ENCODE assay signal across 22 cellular contexts in genomic region chr9:109314011-109314531, GRCh38. TPM values are rescaled to one million over a fixed set of nuclear protein-coding genes. Genes with fewer than 3 reads are reported as not detected.
A peak's percentile ranks its signal among the peaks of the same experiment; 100 is the strongest.
DNase-seq lines count a peak whose midpoint lies in the region; ATAC-seq, FAIRE-seq and TF ChIP-seq lines count a peak whose summit lies in the region.
"Had no signal": no experiment of that assay in that cellular context is flagged by ENCODE, and none has a peak within 500 bp of the region (broad histone marks: within the 10 kb centered on the region; RNA-seq: fewer than 3 reads in every experiment).

No MANE protein-coding gene starts in this region.

- FAIRE-seq in HepG2 (lab: Jason Lieb, UNC), result peak; percentile 66
- FAIRE-seq: endometrium had no signal

- H3K36me3 ChIP-seq in HepG2 (replicated peaks in 1 of 2; ENCODE audit: control insufficient read depth in 1 of 2, insufficient read depth in 2 of 2, low read length in 2 of 2) (no peaks in the 10 kb centered on the region), transverse colon (no peaks in the 10 kb centered on the region)
- H3K36me3 ChIP-seq: ovary had no signal

- TF ChIP-seq EP300 in HepG2 (IDR thresholded peaks at IDR 0.05; ENCODE audit: low read depth in 2 of 2, low read length in 2 of 2) (peak in 1 of 2 experiments; percentile 28; a peak in 1 of 4 replicates), HepG2 (CRISPR knock-in tag; IDR thresholded peaks at IDR 0.05; ENCODE audit: borderline replicate concordance) (no peak), transverse colon (IDR thresholded peaks at IDR 0.05; ENCODE audit: low read depth) (no peak)

- H3K9me3 ChIP-seq in HepG2 (ENCODE audit: low read length), result no peaks in the 10 kb centered on the region
- no peaks in the 10 kb centered on the region for H3K9me3 ChIP-seq in transverse colon
- H3K9me3 ChIP-seq: ovary had no signal

- H4K20me1 ChIP-seq in HepG2 (ENCODE audit: insufficient read depth, low read length), result no peaks in the 10 kb centered on the region

- H3K4me2 ChIP-seq in HepG2 (ENCODE audit: low read depth, low read length), result peak overlapping the region; percentile 72

- H3K27ac ChIP-seq in HepG2 (ENCODE audit: extremely low read length, insufficient read depth, low read length), result peak overlapping the region; percentile 53
- peak overlapping the region; percentile 7 to 81 (median 60) for H3K27ac ChIP-seq in transverse colon
- H3K27ac ChIP-seq: 22Rv1, GM23248, ovary had no signal

- no peaks in the 10 kb centered on the region for H3K27me3 ChIP-seq in HepG2 (ENCODE audit: control insufficient read depth in 1 of 2, insufficient read depth in 2 of 2, low read length in 2 of 2)
- peaks cover 12% of the 10 kb centered on the region for H3K27me3 ChIP-seq in transverse colon
- H3K27me3 ChIP-seq: ovary had no signal

- TF ChIP-seq POLR2A in HepG2 (IDR thresholded peaks at IDR 0.05; ENCODE audit: insufficient read depth in 1 of 2, low read depth in 2 of 2, low read length in 2 of 2) (no peak), transverse colon (IDR thresholded peaks at IDR 0.05) (peak; percentile 30)

- intact Hi-C loops in HepG2 (cut with micrococcal nuclease; ENCODE audit: unreplicated experiment) (loop anchor here (2.0 kb wide), 1 partner anchor 121 kb away; no protein-coding TSS in a partner anchor), transverse colon (cut with DNase I; ENCODE audit: low total_unique reads) (loop anchor here (10.0 kb wide), 1 partner anchor 379 kb away; the partner anchor contains the start of genes ABITRAM and ELP1)

- POLR2A ChIA-PET in HepG2 (lab: Yijun Ruan, JAX), result interaction anchor here (0.5 to 1.6 kb wide), 3 partner anchors 13 to 64 kb away, joined by 4 to 5 read pairs (median 5); no protein-coding TSS in a partner anchor

- peak overlapping the region; percentile 7 to 54 (median 27); a peak in 5 of 6 replicates for H3K4me3 ChIP-seq in HepG2 (replicated peaks in 1 of 3; ENCODE audit: insufficient read depth in 1 of 3, low read depth in 2 of 3, low read length in 3 of 3)
- H3K4me3 ChIP-seq in transverse colon, result no peak overlapping the region
- H3K4me3 ChIP-seq: GM23248, ovary had no signal

- H3K79me2 ChIP-seq in HepG2 (ENCODE audit: insufficient read depth, low read length), result peaks cover 85% of the 10 kb centered on the region

- in situ Hi-C loops in HepG2 (cut with HindIII; ENCODE audit: extremely low pct_ligation_motif_present, low pct_unique_long_range_greater_than_20kb) (no loop called here), transverse colon (cut with MboI; ENCODE audit: low pct_ligation_motif_present in 1 of 4, low pct_unique_long_range_greater_than_20kb in 1 of 4, low sequenced_read_pairs in 3 of 4) (no loop called here)

- no TSS peak for BruUV-seq in HepG2 (replicated peaks; lab: Mats Ljungman, UMichigan)

- peaks cover 99% of the 10 kb centered on the region for H3K4me1 ChIP-seq in HepG2 (ENCODE audit: insufficient read depth, low read length)
- peaks cover 20 to 79% (median 50%) of the 10 kb centered on the region in 4 donors for H3K4me1 ChIP-seq in transverse colon

- DNase-seq in DMS 273 (lab: John Stamatoyannopoulos, UW; ENCODE audit: unreplicated experiment), result peak; percentile 38
- no peak for DNase-seq in DMS 273 treated with DMSO at 0.1 percent for 48 hours (lab: John Stamatoyannopoulos, UW)
- DNase-seq in SW480 (ENCODE audit: low spot score), result peak; percentile 57
- DNase-seq in HepG2 (ENCODE audit: low spot score), result peak; percentile 68
- DNase-seq in transverse colon, result peak; percentile 42
- no peak for DNase-seq in SHP77 treated with DMSO at 0.1 percent for 48 hours (lab: John Stamatoyannopoulos, UW)
- DNase-seq: activated CD4-positive, CD25-positive, alpha-beta regulatory T cell treated with anti-CD3 and anti-CD28 coated beads, Interleukin-2, amount 50 U/mL, for 72 hours; activated CD8-positive, alpha-beta memory T cell treated with anti-CD3 and anti-CD28 coated beads, Interleukin-2, amount 50 U/mL, for 4 hours; caudate nucleus; foreskin fibroblast; GM23248; NCI-H1105; NCI-H226; ovary; stimulated activated naive CD4-positive, alpha-beta T cell treated with Interleukin-2 at 50 U/mL for 16 hours; T-helper 1 cell had no signal

- CTCF ChIA-PET in HepG2 (lab: Yijun Ruan, JAX; ENCODE audit: low intra/inter-chr PET ratio, low total read pairs), result no interaction called here

- WGBS in HepG2 (ENCODE audit: low lambda C conversion rate), result 8% methylated on average over 13 of the region's 13 CpGs
- 46 to 66% methylated on average over 10 to 13 of the region's 13 CpGs for WGBS in transverse colon (ENCODE audit: low coverage in 1 of 2), 2 donors

- ATAC-seq in HepG2, result peak; percentile 78
- ATAC-seq in HG02938 (IDR thresholded peaks at IDR 0.05; ENCODE audit: unreplicated experiment), result no peak
- no peak for ATAC-seq in GM21423 (IDR thresholded peaks at IDR 0.05; ENCODE audit: unreplicated experiment)

- no peak for TF ChIP-seq RAD21 in HepG2 (CRISPR knock-in tag; IDR thresholded peaks at IDR 0.05)

- TF ChIP-seq CTCF in HepG2 (CRISPR knock-in tag; IDR thresholded peaks at IDR 0.05), result no peak
- TF ChIP-seq CTCF in transverse colon (IDR thresholded peaks at IDR 0.05), result no peak

- peak overlapping the region; percentile 18 for H3K9ac ChIP-seq in HepG2 (ENCODE audit: insufficient read depth, low read depth, low read length)
- H3K9ac ChIP-seq: GM23248 had no signal

- H2AFZ ChIP-seq in HepG2 (ENCODE audit: low read length), result no peak overlapping the region
- H2AFZ ChIP-seq: GM23248 had no signal

TF ChIP-seq in HepG2, 621 proteins besides CTCF, POLR2A, EP300 and RAD21 (continues in another document):
- no peak for TF ChIP-seq SNAPC4 (CRISPR knock-in tag; IDR thresholded peaks at IDR 0.05)

RNA-seq across cellular contexts. Expression of gene EPB41L4B, which starts 6.8 kb away (rescaled TPM):
- total RNA-seq in HepG2 (2016; rRNA removed; fragmentation: Illumina TruSeq; extraction: Trizol), result 22.1 and 25.7 TPM in 2 replicates
- total RNA-seq in HepG2 (2016; cell fraction: cytosol; rRNA removed; fragmentation: Illumina TruSeq; extraction: Trizol; ENCODE audit: low read depth), result 6.6 and 7.8 TPM in 2 replicates
- total RNA-seq in HepG2 (2016; cell fraction: insoluble cytoplasmic fraction; rRNA removed; fragmentation: Illumina TruSeq; extraction: Trizol), result 22.0 TPM in 2 replicates
- 24.1 and 27.0 TPM in 2 replicates for total RNA-seq in HepG2 (2016; cell fraction: membrane; rRNA removed; fragmentation: Illumina TruSeq; extraction: Trizol)
- total RNA-seq in HepG2 (2016; cell fraction: nucleus; rRNA removed; fragmentation: Illumina TruSeq; extraction: Trizol), result 16.1 and 18.9 TPM in 2 replicates
- polyA plus RNA-seq in HepG2 (2011; rRNA removed), result 15.1 and 17.6 TPM in 2 replicates
- polyA plus RNA-seq in HepG2 (2011; cell fraction: cytosol; rRNA removed), result 8.9 and 12.7 TPM in 2 replicates
- polyA plus RNA-seq in HepG2 (2011; cell fraction: nucleus; rRNA removed), result 8.2 and 9.7 TPM in 2 replicates
- polyA plus RNA-seq in HepG2 (2012), result 15.0 and 16.1 TPM in 2 replicates
- 7.5 and 8.4 TPM in 2 replicates for polyA plus RNA-seq in HepG2 (2016; cell fraction: cytosol; fragmentation: Illumina TruSeq; extraction: Trizol; ENCODE audit: low read depth)
- 26.8 and 28.4 TPM in 2 replicates for polyA plus RNA-seq in HepG2 (2016; cell fraction: insoluble cytoplasmic fraction; fragmentation: Illumina TruSeq; extraction: Trizol; ENCODE audit: low read depth)
- 20.6 and 23.6 TPM in 2 replicates for polyA plus RNA-seq in HepG2 (2016; cell fraction: membrane; fragmentation: Illumina TruSeq; extraction: Trizol; ENCODE audit: low read depth)
- polyA plus RNA-seq in HepG2 (2016; cell fraction: nucleus; fragmentation: Illumina TruSeq; extraction: Trizol; ENCODE audit: insufficient read depth, low read depth), result 23.9 and 24.1 TPM in 2 replicates
- polyA minus RNA-seq in HepG2 (2011; rRNA and poly(A)+ RNA removed; ENCODE audit: low replicate concordance), result 8.0 and 15.3 TPM in 2 replicates
- polyA minus RNA-seq in HepG2 (2011; cell fraction: cytosol; rRNA and poly(A)+ RNA removed), result 10.9 and 14.4 TPM in 2 replicates
- polyA minus RNA-seq in HepG2 (2011; cell fraction: nucleus; rRNA and poly(A)+ RNA removed), result 20.1 and 23.4 TPM in 2 replicates
- total RNA-seq in transverse colon, result 100 to 1,000 TPM in 3 of 4 donors, 10 to 100 TPM in 1; 76.8 to 159 (median 110) TPM
- total RNA-seq: mononuclear cell had no signal
- polyA plus RNA-seq: CD14-positive monocyte had no signal

Comparison
In these comparisons a context has a peak if more than half of its experiments do, and no peak if none do; other contexts are left out.
1. DNase-seq: peak in DMS 273 (single experiment), SW480 (single experiment), HepG2 (single experiment) and transverse colon (single experiment); none in DMS 273 treated with DMSO at 0.1 percent for 48 hours (single experiment) and SHP77 treated with DMSO at 0.1 percent for 48 hours (single experiment).
2. H3K4me3 ChIP-seq: peak in HepG2 (3 of 3); none in transverse colon (0 of 4).